Comparison of ENCODE assay signal across 15 cellular contexts in genomic region chr22:42632096-42632495, GRCh38. TPM values are rescaled to one million over a fixed set of nuclear protein-coding genes. Genes with fewer than 3 reads are reported as not detected.
DNase-seq lines count a peak whose midpoint lies in the region; ATAC-seq and TF ChIP-seq lines count a peak whose summit lies in the region.
"Had no signal": no experiment of that assay in that cellular context is flagged by ENCODE, and none has a peak within 500 bp of the region (broad histone marks: within the 10 kb centered on the region; RNA-seq: fewer than 3 reads in every experiment).

No MANE protein-coding gene starts in this region.

- no peaks in the 10 kb centered on the region for H3F3A ChIP-seq in smooth muscle cell (ENCODE audit: low read depth)

- POLR2A ChIA-PET in OCI-LY7 (lab: Charles Lee): no interaction called here

- H2AFZ ChIP-seq in OCI-LY7 (ENCODE audit: low read length): no peak overlapping the region
- H2AFZ ChIP-seq in smooth muscle cell (ENCODE audit: low read depth): no peak overlapping the region

- H3K9me2 ChIP-seq in OCI-LY7 (ENCODE audit: insufficient read depth, low read length): no peaks in the 10 kb centered on the region

- CTCF ChIA-PET in OCI-LY7 (lab: Charles Lee; ENCODE audit: unreplicated experiment): no interaction called here

- H3K4me1 ChIP-seq in OCI-LY7 (ENCODE audit: insufficient read depth, low read length, poor library complexity, severe bottlenecking) (no peaks in the 10 kb centered on the region), smooth muscle cell (ENCODE audit: low read depth) (no peaks in the 10 kb centered on the region)
- H3K4me1 ChIP-seq: SJCRH30 had no signal

- H3K27ac ChIP-seq in OCI-LY7 (ENCODE audit: low read depth, low read length, poor library complexity, severe bottlenecking): no peak overlapping the region
- H3K27ac ChIP-seq in smooth muscle cell (ENCODE audit: low read depth): no peak overlapping the region
- H3K27ac ChIP-seq: SJCRH30 had no signal

- H3K27me3 ChIP-seq in smooth muscle cell (ENCODE audit: low read depth): no peaks in the 10 kb centered on the region
- H3K27me3 ChIP-seq: SJCRH30 had no signal

- H3K4me2 ChIP-seq in OCI-LY7 (ENCODE audit: low read length) (no peak overlapping the region), smooth muscle cell (no peak overlapping the region)

- H3K4me3 ChIP-seq in OCI-LY7 (ENCODE audit: low read depth, low read length, poor library complexity, severe bottlenecking): no peak overlapping the region
- H3K4me3 ChIP-seq in smooth muscle cell: no peak overlapping the region
- H3K4me3 ChIP-seq: lung, SJCRH30 had no signal

- BruUV-seq in OCI-LY7 (replicated peaks; lab: Mats Ljungman, UMichigan): no TSS peak

- peak; percentile 29 for DNase-seq in DMS 273 (lab: John Stamatoyannopoulos, UW; ENCODE audit: unreplicated experiment)
- DNase-seq in DMS 273 treated with DMSO at 0.1 percent for 48 hours (lab: John Stamatoyannopoulos, UW): no peak
- DNase-seq in OCI-LY7 (ENCODE audit: low spot score): no peak
- DNase-seq in fibroblast of gingiva (ENCODE audit: low read depth): peak; percentile 52
- no peak for DNase-seq in smooth muscle cell (lab: John Stamatoyannopoulos, UW; ENCODE audit: unreplicated experiment)
- no peak for DNase-seq in NCI-H345 (lab: John Stamatoyannopoulos, UW)
- no peak for DNase-seq in NCI-H526 (lab: John Stamatoyannopoulos, UW)
- DNase-seq: 8988T; activated CD4-positive, alpha-beta T cell treated with anti-CD3 and anti-CD28 coated beads for 48 hours; GF-D8; NCI-H2171; retina; SJCRH30 had no signal

- intact Hi-C loops in OCI-LY7 (cut with micrococcal nuclease; ENCODE audit: unreplicated experiment): no loop called here

- TF ChIP-seq CTCF in OCI-LY7 (conservative IDR thresholded peaks at IDR 0.05; ENCODE audit: low read length) (peak; percentile 48; the same call in 1 of the 2 replicates), smooth muscle cell (IDR thresholded peaks at IDR 0.05; ENCODE audit: borderline replicate concordance, insufficient read depth, poor library complexity, severe bottlenecking) (peak; percentile 23)

- H4K20me1 ChIP-seq in OCI-LY7 (ENCODE audit: insufficient read depth, low read length) (no peaks in the 10 kb centered on the region), smooth muscle cell (ENCODE audit: low read depth) (peaks cover 60% of the 10 kb centered on the region)

- 92% methylated on average over 13 of the region's 13 CpGs for WGBS in smooth muscle cell (ENCODE audit: low lambda C conversion rate)

- peaks cover 77% of the 10 kb centered on the region for H3K36me3 ChIP-seq in OCI-LY7 (ENCODE audit: insufficient read depth, low read length)
- H3K36me3 ChIP-seq in smooth muscle cell (ENCODE audit: low read depth): no peaks in the 10 kb centered on the region

- H3K9ac ChIP-seq in smooth muscle cell (ENCODE audit: low read depth): no peak overlapping the region

- H3K9me3 ChIP-seq in OCI-LY7 (ENCODE audit: low read length) (no peaks in the 10 kb centered on the region), smooth muscle cell (replicated peaks; ENCODE audit: low read depth) (no peaks in the 10 kb centered on the region)
- H3K9me3 ChIP-seq: SJCRH30 had no signal

- H3K79me2 ChIP-seq in OCI-LY7 (ENCODE audit: insufficient read depth, low read depth, low read length) (no peaks in the 10 kb centered on the region), smooth muscle cell (ENCODE audit: low read depth) (peaks cover 13% of the 10 kb centered on the region)

- ATAC-seq in GM21528 (IDR thresholded peaks at IDR 0.05; ENCODE audit: low FRiP score, unreplicated experiment): no peak

RNA-seq across cellular contexts. Expression of gene ATP5MGL, which starts 8.3 kb away (rescaled TPM):
- 0.92 and 0.93 TPM in 2 replicates for total RNA-seq in OCI-LY7 (2014; rRNA removed; shearing (Covaris generic))
- total RNA-seq in OCI-LY7 (2022) (1.1 and 1.8 TPM in 2 replicates), smooth muscle cell (1.3 and 2.8 TPM in 2 replicates)
- polyA plus RNA-seq in smooth muscle cell: 0.41 TPM in 1 of 2 replicates, not detected in the other

RNA-seq across cellular contexts. Expression of gene CYB5R3, which starts 17.1 kb away (rescaled TPM):
- 28.5 and 38.0 TPM in 2 replicates for total RNA-seq in OCI-LY7 (2014; rRNA removed; shearing (Covaris generic))
- total RNA-seq in OCI-LY7 (2022) (68.9 and 74.7 TPM in 2 replicates), smooth muscle cell (76.8 and 78.2 TPM in 2 replicates)
- polyA plus RNA-seq in smooth muscle cell: 321 and 365 TPM in 2 replicates

RNA-seq across cellular contexts. Expression of gene POLDIP3, which starts 17.4 kb away (rescaled TPM):
- 52.7 and 70.7 TPM in 2 replicates for total RNA-seq in OCI-LY7 (2014; rRNA removed; shearing (Covaris generic))
- total RNA-seq in OCI-LY7 (2022): 73.5 and 74.1 TPM in 2 replicates
- total RNA-seq in smooth muscle cell: 27.8 and 31.1 TPM in 2 replicates
- 45.5 and 49.4 TPM in 2 replicates for polyA plus RNA-seq in smooth muscle cell

Comparison
In these comparisons a context has a peak if more than half of its experiments do, and no peak if none do; other contexts are left out.
1. DNase-seq: peak in DMS 273 (single experiment) and fibroblast of gingiva (single experiment); none in DMS 273 treated with DMSO at 0.1 percent for 48 hours (single experiment), OCI-LY7 (single experiment), smooth muscle cell (single experiment), NCI-H345 (single experiment) and NCI-H526 (0 of 2).